Comparison of ENCODE assay signal across 8 cellular contexts in genomic region chr2:101473911-101474751, GRCh38. TPM values are rescaled to one million over a fixed set of nuclear protein-coding genes. Genes with fewer than 3 reads are reported as not detected.
DNase-seq lines count a peak whose midpoint lies in the region; ATAC-seq, FAIRE-seq and TF ChIP-seq lines count a peak whose summit lies in the region.

No MANE protein-coding gene starts in this region.

- H3K36me3 ChIP-seq in MG63: no peaks in the 10 kb centered on the region

- peak overlapping the region; percentile 63 for H3K27ac Mint-ChIP-seq in activated T-cell treated with anti-CD3 and anti-CD28 coated beads, Interleukin-2, amount 50 U/mL, for 24 hours
- H3K27ac Mint-ChIP-seq in naive thymus-derived CD8-positive, alpha-beta T cell: peak overlapping the region in 4 of 10 donors; percentile 33 to 83 (median 62)

- peak overlapping the region; percentile 81 for H3K4me3 Mint-ChIP-seq in activated T-cell treated with anti-CD3 and anti-CD28 coated beads, Interleukin-2, amount 50 U/mL, for 24 hours
- peak overlapping the region; percentile 75 to 89 (median 84) for H3K4me3 Mint-ChIP-seq in naive thymus-derived CD8-positive, alpha-beta T cell

- FAIRE-seq in HTR-8/SVneo (lab: Jason Lieb, UNC): no peak

- H3K27me3 ChIP-seq in MG63: no peaks in the 10 kb centered on the region

- POLR2A ChIA-PET in naive thymus-derived CD8-positive, alpha-beta T cell (lab: Charles Lee): interaction anchor here (0.6 to 1.5 kb wide), 8 partner anchors 10 to 297 kb away, joined by 3 to 5 read pairs (median 3); partner anchors contain the start of gene MAP4K4

- H3K27ac ChIP-seq in temporal lobe (ENCODE audit: low read depth, low read length): peak overlapping the region; percentile 56

- peaks cover 16% of the 10 kb centered on the region for H3K27me3 Mint-ChIP-seq in activated T-cell treated with anti-CD3 and anti-CD28 coated beads, Interleukin-2, amount 50 U/mL, for 24 hours
- H3K27me3 Mint-ChIP-seq in naive thymus-derived CD8-positive, alpha-beta T cell: peaks cover 0 to 12% (median 0%) of the 10 kb centered on the region in 5 donors

- peak; percentile 63 to 64 for ATAC-seq in naive thymus-derived CD8-positive, alpha-beta T cell

- no peaks in the 10 kb centered on the region for H3K36me3 Mint-ChIP-seq in activated T-cell treated with anti-CD3 and anti-CD28 coated beads, Interleukin-2, amount 50 U/mL, for 24 hours (ENCODE audit: low read depth)
- H3K36me3 Mint-ChIP-seq in naive thymus-derived CD8-positive, alpha-beta T cell: no peaks in the 10 kb centered on the region

- no peak for TF ChIP-seq CTCF in fibroblast of pulmonary artery (IDR thresholded peaks at IDR 0.05; ENCODE audit: low read length, missing control alignments)

- H3K9me3 ChIP-seq in MG63: no peaks in the 10 kb centered on the region

- peaks cover 14% of the 10 kb centered on the region for H3K4me1 Mint-ChIP-seq in activated T-cell treated with anti-CD3 and anti-CD28 coated beads, Interleukin-2, amount 50 U/mL, for 24 hours (ENCODE audit: low read depth)
- peaks cover 9 to 17% (median 10%) of the 10 kb centered on the region in 4 donors for H3K4me1 Mint-ChIP-seq in naive thymus-derived CD8-positive, alpha-beta T cell

- H3K4me3 ChIP-seq in MG63 (peak overlapping the region; percentile 48), fibroblast of pulmonary artery (replicated peaks; ENCODE audit: low read depth, low read length) (peak overlapping the region; percentile 50)

- peak in 11 of 14 donors; percentile 3 to 48 (median 20) for DNase-seq in C1 segment of cervical spinal cord (lab: John Stamatoyannopoulos, UW)
- peak; percentile 70 for DNase-seq in MG63
- DNase-seq in activated T-cell treated with anti-CD3 and anti-CD28 coated beads, Interleukin-2, amount 50 U/mL, for 24 hours: peak; percentile 60
- peak; percentile 45 for DNase-seq in fibroblast of pulmonary artery (ENCODE audit: low read depth)
- DNase-seq in naive thymus-derived CD8-positive, alpha-beta T cell: peak in 8 of 10 donors; percentile 4 to 64 (median 28)
- DNase-seq in epidermal melanocyte (ENCODE audit: insufficient read length, low spot score): no peak
- DNase-seq in HTR-8/SVneo (ENCODE audit: insufficient read length, low spot score): no peak

- H3K9me3 Mint-ChIP-seq in activated T-cell treated with anti-CD3 and anti-CD28 coated beads, Interleukin-2, amount 50 U/mL, for 24 hours: no peaks in the 10 kb centered on the region
- no peaks in the 10 kb centered on the region for H3K9me3 Mint-ChIP-seq in naive thymus-derived CD8-positive, alpha-beta T cell

RNA-seq across cellular contexts. Expression of gene RFX8, which starts 0.8 kb away (rescaled TPM):
- not detected in 2 replicates for total RNA-seq in MG63 (2014; rRNA removed; shearing (Covaris generic); ENCODE audit: low replicate concordance)
- not detected for total RNA-seq in naive thymus-derived CD8-positive, alpha-beta T cell
- polyA plus RNA-seq in naive thymus-derived CD8-positive, alpha-beta T cell: not detected
- 0.49 TPM for total RNA-seq in temporal lobe

Comparison
In these comparisons a context has a peak if more than half of its experiments do, and no peak if none do; other contexts are left out.
1. DNase-seq: peak in C1 segment of cervical spinal cord (11 of 14), MG63 (single experiment), activated T-cell treated with anti-CD3 and anti-CD28 coated beads, Interleukin-2, amount 50 U/mL, for 24 hours (single experiment), fibroblast of pulmonary artery (single experiment) and naive thymus-derived CD8-positive, alpha-beta T cell (8 of 10); none in epidermal melanocyte (single experiment) and HTR-8/SVneo (single experiment).